Comparison of ENCODE assay signal across 25 cellular contexts in the genomic region with DNA sequence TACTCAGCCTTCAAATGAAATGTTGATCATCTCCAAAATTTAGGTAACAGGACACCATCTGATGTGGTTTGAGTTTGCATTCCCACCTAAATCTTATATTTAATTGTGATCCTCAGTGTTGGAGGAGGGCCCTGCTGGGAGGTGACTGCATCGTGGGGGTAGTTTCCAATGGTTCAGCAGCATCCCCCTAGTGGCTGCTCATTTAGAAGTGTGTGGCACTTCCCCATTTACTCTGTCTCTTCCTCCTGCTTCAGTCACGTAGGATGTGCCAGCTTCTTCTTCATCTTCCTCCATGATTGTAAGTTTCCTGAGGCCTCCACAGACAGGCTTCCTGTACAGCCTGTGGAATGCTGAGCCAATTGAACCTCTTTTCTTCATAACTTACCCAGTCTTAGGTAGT.
DNase-seq lines count a peak whose midpoint lies in the region; ATAC-seq, FAIRE-seq and TF ChIP-seq lines count a peak whose summit lies in the region.
"Had no signal": no experiment of that assay in that cellular context is flagged by ENCODE, and none has a peak within 500 bp of the region (broad histone marks: within the 10 kb centered on the region; RNA-seq: fewer than 3 reads in every experiment).

No MANE protein-coding gene starts in this region.

- H3K36me3 ChIP-seq in WERI-Rb-1 (no peaks in the 10 kb centered on the region), iPS DF 6.9 (ENCODE audit: control insufficient read depth, insufficient read depth, low read length) (no peaks in the 10 kb centered on the region), mucosa of descending colon (ENCODE audit: low read depth) (no peaks in the 10 kb centered on the region)
- H3K36me3 ChIP-seq: prostate gland had no signal

- no peaks in the 10 kb centered on the region for H3K9me3 ChIP-seq in WERI-Rb-1 (ENCODE audit: severe bottlenecking)
- H3K9me3 ChIP-seq in iPS DF 6.9 (ENCODE audit: control insufficient read depth, insufficient read depth, low read length) = no peaks in the 10 kb centered on the region
- H3K9me3 ChIP-seq in mucosa of descending colon = no peaks in the 10 kb centered on the region
- H3K9me3 ChIP-seq: prostate gland had no signal

- no peaks in the 10 kb centered on the region for H3K36me3 Mint-ChIP-seq in T-helper 2 cell treated with Interferon-gamma antibody and Interleukin-4, amounts not matched to agents 5 μg/mL and 100 μg/mL, for 36 hours (ENCODE audit: low read depth)
- H3K36me3 Mint-ChIP-seq: activated naive CD8-positive, alpha-beta T cell treated with anti-CD3 and anti-CD28 coated beads, Interleukin-2, amount 10 ng/mL, durations not matched to agents 7 days and 5 days had no signal

- peaks cover 32% of the 10 kb centered on the region for H3K9me3 Mint-ChIP-seq in T-helper 2 cell treated with Interferon-gamma antibody and Interleukin-4, amounts not matched to agents 5 μg/mL and 100 μg/mL, for 36 hours

- no peak for ATAC-seq in mucosa of descending colon
- ATAC-seq: left cardiac atrium had no signal

- FAIRE-seq in GM12891 (lab: Jason Lieb, UNC) = no peak

- H3K4me1 Mint-ChIP-seq in T-helper 2 cell treated with Interferon-gamma antibody and Interleukin-4, amounts not matched to agents 5 μg/mL and 100 μg/mL, for 36 hours (ENCODE audit: low read depth) = no peaks in the 10 kb centered on the region
- H3K4me1 Mint-ChIP-seq: activated naive CD8-positive, alpha-beta T cell treated with anti-CD3 and anti-CD28 coated beads, Interleukin-2, amount 10 ng/mL, durations not matched to agents 7 days and 5 days had no signal

- no peak for DNase-seq in GM12891 (ENCODE audit: insufficient read length, low spot score)
- no peak for DNase-seq in LNCaP clone FGC (ENCODE audit: low read depth)
- peak; percentile 8 for DNase-seq in WERI-Rb-1
- peak; percentile 22 for DNase-seq in iPS DF 6.9 (ENCODE audit: low read depth, low spot score)
- no peak for DNase-seq in T-helper 2 cell treated with Interferon-gamma antibody and Interleukin-4, amounts not matched to agents 5 μg/mL and 100 μg/mL, for 36 hours (ENCODE audit: low spot score)
- DNase-seq in mucosa of descending colon = no peak
- DNase-seq in activated CD4-positive, alpha-beta T cell treated with anti-CD3 and anti-CD28 coated beads, Interleukin-2, amount 50 U/mL, for 1 hour = no peak
- no peak for DNase-seq in GM10248 (ENCODE audit: extremely low spot score)
- DNase-seq: activated CD4-positive, alpha-beta T cell treated with anti-CD3 and anti-CD28 coated beads for 1 hour; activated naive CD8-positive, alpha-beta T cell treated with anti-CD3 and anti-CD28 coated beads, Interleukin-2, amount 10 ng/mL, durations not matched to agents 7 days and 5 days; cortex of kidney; HCEC 1CT; hippocampal formation; left cardiac atrium; NCI-H2107; NCI-H526; PC-9; SJCRH30; stimulated activated CD4-positive, alpha-beta T cell treated with anti-CD3 and anti-CD28 coated beads, Interleukin-4, amount 100 ng/mL, for 1 hour; T1000 had no signal

- no peak overlapping the region for H3K4me3 Mint-ChIP-seq in T-helper 2 cell treated with Interferon-gamma antibody and Interleukin-4, amounts not matched to agents 5 μg/mL and 100 μg/mL, for 36 hours
- H3K4me3 Mint-ChIP-seq: activated naive CD8-positive, alpha-beta T cell treated with anti-CD3 and anti-CD28 coated beads, Interleukin-2, amount 10 ng/mL, durations not matched to agents 7 days and 5 days; brain; type B pancreatic cell had no signal

- POLR2A ChIA-PET in GM10248 (lab: Yijun Ruan, JAX) = no interaction called here

- intact Hi-C loops in mucosa of descending colon (cut with DNase I, micrococcal nuclease) = no loop called here

- no peak overlapping the region for H3K4me3 ChIP-seq in LNCaP clone FGC (ENCODE audit: low read depth, low read length)
- H3K4me3 ChIP-seq in WERI-Rb-1 (ENCODE audit: low read depth, low read length) = no peak overlapping the region
- H3K4me3 ChIP-seq in iPS DF 6.9 (ENCODE audit: low read length) = no peak overlapping the region
- H3K4me3 ChIP-seq in mucosa of descending colon = no peak overlapping the region
- H3K4me3 ChIP-seq: PC-9, prostate gland, SJCRH30, skin epidermis had no signal

- H3K27ac ChIP-seq in WERI-Rb-1 = no peak overlapping the region
- H3K27ac ChIP-seq in iPS DF 6.9 (ENCODE audit: low read length) = no peak overlapping the region
- H3K27ac ChIP-seq: HL-60, PC-9, prostate gland, SJCRH30, skin epidermis had no signal

- H3K4me1 ChIP-seq in iPS DF 6.9 (ENCODE audit: control insufficient read depth, insufficient read depth, low read length) (no peaks in the 10 kb centered on the region), mucosa of descending colon (ENCODE audit: low read depth) (no peaks in the 10 kb centered on the region)
- H3K4me1 ChIP-seq: prostate gland had no signal

- no peak for TF ChIP-seq POLR2A in GM12891 (IDR thresholded peaks at IDR 0.05; ENCODE audit: low read depth, low read length)

- WGBS in iPS DF 6.9 (ENCODE audit: insufficient coverage, insufficient read length) = no CpG with 5 or more reads among the region's 2 CpGs

- peaks cover 10% of the 10 kb centered on the region for H3K27me3 ChIP-seq in WERI-Rb-1 (ENCODE audit: insufficient read depth, low read depth, severe bottlenecking)
- no peaks in the 10 kb centered on the region for H3K27me3 ChIP-seq in iPS DF 6.9 (ENCODE audit: control insufficient read depth, insufficient read depth, low read length)
- H3K27me3 ChIP-seq: SJCRH30 had no signal

- H3K27ac Mint-ChIP-seq in T-helper 2 cell treated with Interferon-gamma antibody and Interleukin-4, amounts not matched to agents 5 μg/mL and 100 μg/mL, for 36 hours = no peak overlapping the region
- H3K27ac Mint-ChIP-seq: activated naive CD8-positive, alpha-beta T cell treated with anti-CD3 and anti-CD28 coated beads, Interleukin-2, amount 10 ng/mL, durations not matched to agents 7 days and 5 days; type B pancreatic cell had no signal

- CTCF ChIA-PET in GM10248 (lab: Yijun Ruan, JAX) = no interaction called here

- TF ChIP-seq CTCF in LNCaP clone FGC (IDR thresholded peaks at IDR 0.05; ENCODE audit: control insufficient read depth, extremely low read depth, insufficient read depth) = peak; percentile 10; the same call in 1 of the 2 replicates
- TF ChIP-seq CTCF in WERI-Rb-1 (IDR thresholded peaks at IDR 0.05; ENCODE audit: low read depth, low read length) = peak; percentile 45
- no peak for TF ChIP-seq CTCF in mucosa of descending colon (IDR thresholded peaks at IDR 0.05)
- no peak for TF ChIP-seq CTCF in GM10248 (IDR thresholded peaks at IDR 0.05; ENCODE audit: control extremely low read depth, extremely low read depth, low read depth, missing control alignments)

- no peaks in the 10 kb centered on the region for H3K27me3 Mint-ChIP-seq in T-helper 2 cell treated with Interferon-gamma antibody and Interleukin-4, amounts not matched to agents 5 μg/mL and 100 μg/mL, for 36 hours (ENCODE audit: low read depth)
- H3K27me3 Mint-ChIP-seq: activated naive CD8-positive, alpha-beta T cell treated with anti-CD3 and anti-CD28 coated beads, Interleukin-2, amount 10 ng/mL, durations not matched to agents 7 days and 5 days; brain; type B pancreatic cell had no signal

TF ChIP-seq in GM12891, 5 proteins besides CTCF, POLR2A, EP300 and RAD21:
- TF ChIP-seq POLR2AphosphoS5 (IDR thresholded peaks at IDR 0.05; ENCODE audit: low read depth, low read length) (no peak), TAF1 (IDR thresholded peaks at IDR 0.05; ENCODE audit: low read depth, low read length) (no peak), PAX5 (IDR thresholded peaks at IDR 0.05; ENCODE audit: insufficient read depth, low read length, severe bottlenecking) (no peak), POU2F2 (IDR thresholded peaks at IDR 0.05; ENCODE audit: low read depth, low read length) (no peak), SPI1 (IDR thresholded peaks at IDR 0.05; ENCODE audit: low read depth, low read length) (peak; percentile 19; the same call in 1 of the 2 replicates)

Comparison
In these comparisons a context has a peak if more than half of its experiments do, and no peak if none do; other contexts are left out.
1. DNase-seq: peak in WERI-Rb-1 (single experiment) and iPS DF 6.9 (single experiment); none in GM12891 (single experiment), LNCaP clone FGC (single experiment), T-helper 2 cell treated with Interferon-gamma antibody and Interleukin-4, amounts not matched to agents 5 μg/mL and 100 μg/mL, for 36 hours (single experiment), mucosa of descending colon (0 of 3), activated CD4-positive, alpha-beta T cell treated with anti-CD3 and anti-CD28 coated beads, Interleukin-2, amount 50 U/mL, for 1 hour (single experiment) and GM10248 (single experiment).
2. CTCF ChIP-seq: peak in LNCaP clone FGC (single experiment) and WERI-Rb-1 (single experiment); none in mucosa of descending colon (single experiment) and GM10248 (single experiment).